In the genomic region with DNA sequence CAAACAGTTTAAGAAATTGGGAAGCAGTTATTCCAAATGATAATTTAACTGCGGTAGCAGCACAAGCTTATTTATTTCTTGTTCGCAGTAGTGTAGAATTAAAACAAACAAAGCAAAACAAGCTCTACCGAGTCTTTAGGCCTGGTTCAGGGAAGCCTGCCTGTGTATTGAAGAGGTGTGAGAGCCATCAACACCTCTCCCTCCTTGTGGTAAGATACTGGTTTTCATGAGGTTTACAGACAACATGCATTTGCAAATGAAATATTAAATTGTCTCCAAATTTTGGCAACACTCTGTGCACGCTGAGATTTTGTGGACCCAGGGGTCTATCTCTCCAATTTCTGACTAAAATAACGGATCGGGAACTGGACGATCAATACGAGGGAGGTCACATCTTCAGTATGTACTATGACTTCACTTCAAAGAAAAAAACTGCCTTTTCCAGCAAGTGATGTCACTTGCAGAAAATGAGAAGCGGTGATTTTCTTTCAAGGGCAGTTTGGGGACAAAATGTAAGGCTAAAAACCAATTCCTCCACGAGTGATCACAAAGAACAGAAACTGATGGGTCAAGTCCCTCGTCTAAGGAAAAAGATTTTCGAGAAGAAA, we compare ENCODE assay signal across 8 cellular contexts. TPM values are rescaled to one million over a fixed set of nuclear protein-coding genes. Genes with fewer than 3 reads are reported as not detected.
DNase-seq lines count a peak whose midpoint lies in the region; ATAC-seq, FAIRE-seq and TF ChIP-seq lines count a peak whose summit lies in the region.

No MANE protein-coding gene starts in this region.

- peak overlapping the region; percentile 98 for H3K4me3 Mint-ChIP-seq in memory B cell

- H3K4me1 ChIP-seq in HUES48 (ENCODE audit: control insufficient read depth, insufficient read depth, low read length) (peaks cover 30% of the 10 kb centered on the region), K562 (replicated peaks in 1 of 2; ENCODE audit: control insufficient read depth in 2 of 2, insufficient read depth in 2 of 2, low read length in 2 of 2) (peaks cover 11 to 15% of the 10 kb centered on the region in 2 experiments)

- H3K4me3 ChIP-seq in AG09309 (ENCODE audit: control insufficient read depth, low read depth, low read length) (peak overlapping the region; percentile 98), HUES48 (ENCODE audit: low read depth, low read length) (peak overlapping the region; percentile 95), K562 (peak overlapping the region; percentile 86)

- DNase-seq in AG09309 (ENCODE audit: low read depth) (no peak), K562 (ENCODE audit: extremely low read depth in 1 of 4, low spot score in 3 of 4) (peak in 1 of 4 experiments; percentile 18), memory B cell (ENCODE audit: low spot score in 2 of 2) (no peak), NCI-H1048 (lab: John Stamatoyannopoulos, UW) (no peak), COR-L47 (lab: John Stamatoyannopoulos, UW) (no peak), NCI-H510A treated with DMSO at 0.1 percent for 48 hours (lab: John Stamatoyannopoulos, UW) (no peak)

- ATAC-seq in K562 (no peak), memory B cell (ENCODE audit: low read depth) (no peak), GM19463 (IDR thresholded peaks at IDR 0.05; ENCODE audit: unreplicated experiment) (no peak)

- TF ChIP-seq EP300 in K562 (IDR thresholded peaks at IDR 0.05; ENCODE audit: low read length): no peak

- no peak for TF ChIP-seq POLR2A in K562 (conservative IDR thresholded peaks at IDR 0.05)

- H3K27ac ChIP-seq in HUES48 (ENCODE audit: low read depth, low read length) (peak overlapping the region; percentile 95), K562 (ENCODE audit: extremely low read depth, low read depth, low read length) (peak overlapping the region; percentile 94)

- H3K9ac ChIP-seq in HUES48 (ENCODE audit: low read depth, low read length): peak overlapping the region; percentile 91
- H3K9ac ChIP-seq in K562 (ENCODE audit: insufficient read depth in 1 of 2, low read depth in 2 of 2, low read length in 2 of 2): peak overlapping the region; percentile 86 to 98

- in situ Hi-C loops in K562 (cut with MboI): no loop called here

- H3K9me3 Mint-ChIP-seq in memory B cell: no peaks in the 10 kb centered on the region

- BruUV-seq in K562 (replicated peaks; lab: Mats Ljungman, UMichigan): TSS peak; percentile 55

- CTCF ChIA-PET in K562 (lab: Yijun Ruan, JAX; ENCODE audit: low intra/inter-chr PET ratio): no interaction called here

- no peaks in the 10 kb centered on the region for H3K27me3 ChIP-seq in HUES48 (ENCODE audit: control insufficient read depth, insufficient read depth, low read length)
- H3K27me3 ChIP-seq in K562 (ENCODE audit: control insufficient read depth in 2 of 2, insufficient read depth in 2 of 2, low read length in 2 of 2): no peaks in the 10 kb centered on the region

- POLR2A ChIA-PET in K562 (lab: Yijun Ruan, JAX): interaction anchor here (0.5 to 1.8 kb wide), 9 partner anchors 12 to 619 kb away, joined by 3 to 9 read pairs (median 4); a partner anchor contains a TSS

- H3K27ac Mint-ChIP-seq in memory B cell: peak overlapping the region; percentile 97

- no peaks in the 10 kb centered on the region for H4K20me1 ChIP-seq in K562 (replicated peaks; ENCODE audit: control insufficient read depth, insufficient read depth, low read length)

- peaks cover 9% of the 10 kb centered on the region for H3K36me3 Mint-ChIP-seq in memory B cell

- peaks cover 40% of the 10 kb centered on the region for H3K4me1 Mint-ChIP-seq in memory B cell

- WGBS in K562 (ENCODE audit: insufficient coverage, low coverage, missing lambda C conversion rate): under 1% methylated on average over 12 of the region's 12 CpGs

- no peak for TF ChIP-seq RAD21 in K562 (CRISPR knock-in tag; conservative IDR thresholded peaks at IDR 0.05 in 1 of 2, IDR thresholded peaks at IDR 0.05 in 1 of 2)

- no peaks in the 10 kb centered on the region for H3K9me1 ChIP-seq in K562 (ENCODE audit: control insufficient read depth, insufficient read depth, low read length)

- TF ChIP-seq CTCF in AG09309 (IDR thresholded peaks at IDR 0.05; ENCODE audit: control insufficient read depth, insufficient read depth, low read depth, low read length, missing control alignments) (no peak), K562 (IDR thresholded peaks at IDR 0.05 in 2 of 3, conservative IDR thresholded peaks at IDR 0.05 in 1 of 3; ENCODE audit: insufficient read depth in 2 of 3, low read depth in 1 of 3, low read length in 3 of 3) (no peak)

- H3K4me2 ChIP-seq in K562 (ENCODE audit: insufficient read depth, low read length): peak overlapping the region; percentile 94

- intact Hi-C loops in K562 (cut with micrococcal nuclease): no loop called here

- no peaks in the 10 kb centered on the region; the same call in 1 of the 2 replicates for H3K36me3 ChIP-seq in HUES48 (ENCODE audit: control insufficient read depth, insufficient read depth, low read length)
- peaks cover 19% of the 10 kb centered on the region; the same call in 2 of the 3 replicates for H3K36me3 ChIP-seq in K562 (ENCODE audit: control insufficient read depth, insufficient read depth, low read length)

- no peaks in the 10 kb centered on the region for H3K27me3 Mint-ChIP-seq in memory B cell

- H3K9me3 ChIP-seq in HUES48 (ENCODE audit: control insufficient read depth, insufficient read depth, low read length) (no peaks in the 10 kb centered on the region), K562 (replicated peaks; ENCODE audit: control insufficient read depth, insufficient read depth, low read depth, low read length) (no peaks in the 10 kb centered on the region)

- no peak for FAIRE-seq in K562 (lab: Jason Lieb, UNC)

- peaks cover 57% of the 10 kb centered on the region for H3K79me2 ChIP-seq in K562 (ENCODE audit: control insufficient read depth, insufficient read depth, low read length)

- H2AFZ ChIP-seq in K562 (ENCODE audit: low read depth, low read length): peak overlapping the region; percentile 94

TF ChIP-seq in K562, 482 proteins besides CTCF, POLR2A, EP300 and RAD21 (continues in another document):
- TF ChIP-seq ZNF436 (CRISPR knock-in tag; IDR thresholded peaks at IDR 0.05): no peak
- no peak for TF ChIP-seq ZNF263 (CRISPR knock-in tag; IDR thresholded peaks at IDR 0.05; ENCODE audit: borderline replicate concordance)
- TF ChIP-seq, protein P1, sequence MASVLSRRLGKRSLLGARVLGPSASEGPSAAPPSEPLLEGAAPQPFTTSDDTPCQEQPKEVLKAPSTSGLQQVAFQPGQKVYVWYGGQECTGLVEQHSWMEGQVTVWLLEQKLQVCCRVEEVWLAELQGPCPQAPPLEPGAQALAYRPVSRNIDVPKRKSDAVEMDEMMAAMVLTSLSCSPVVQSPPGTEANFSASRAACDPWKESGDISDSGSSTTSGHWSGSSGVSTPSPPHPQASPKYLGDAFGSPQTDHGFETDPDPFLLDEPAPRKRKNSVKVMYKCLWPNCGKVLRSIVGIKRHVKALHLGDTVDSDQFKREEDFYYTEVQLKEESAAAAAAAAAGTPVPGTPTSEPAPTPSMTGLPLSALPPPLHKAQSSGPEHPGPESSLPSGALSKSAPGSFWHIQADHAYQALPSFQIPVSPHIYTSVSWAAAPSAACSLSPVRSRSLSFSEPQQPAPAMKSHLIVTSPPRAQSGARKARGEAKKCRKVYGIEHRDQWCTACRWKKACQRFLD (CRISPR knock-in tag; IDR thresholded peaks at IDR 0.05): peak; percentile 8; the same call in 1 of the 2 replicates

RNA-seq across cellular contexts. Expression of a gene that starts 0.7 kb away (rescaled TPM):
- 37.1 and 152 TPM in 2 replicates for total RNA-seq in K562 (2011; cell fraction: chromatin; rRNA removed; ENCODE audit: low replicate concordance)
- 15.7 and 24.5 TPM in 2 replicates for total RNA-seq in K562 (2011; cell fraction: nucleolus; rRNA removed)
- total RNA-seq in K562 (2011; cell fraction: nucleoplasm; rRNA removed): 41.6 and 44.8 TPM in 2 replicates
- 20.7 and 23.2 TPM in 2 replicates for total RNA-seq in K562 (2014; rRNA removed)
- total RNA-seq in K562 (2014; rRNA removed; fragmentation: Illumina TruSeq; extraction: Trizol): 37.4 and 41.5 TPM in 2 replicates
- total RNA-seq in K562 (2015; rRNA removed; fragmentation: Illumina TruSeq; extraction: Trizol): 37.0 and 37.8 TPM in 2 replicates
- 27.2 and 28.9 TPM in 2 replicates for total RNA-seq in K562 (2021)
- polyA plus RNA-seq in K562 (2011; rRNA removed): 22.9 and 33.6 TPM in 2 replicates
- polyA plus RNA-seq in K562 (2011; cell fraction: cytosol; rRNA removed): 4.5 and 8.3 TPM in 2 replicates
- polyA plus RNA-seq in K562 (2011; cell fraction: nucleus; rRNA removed): 30.9 and 39.1 TPM in 2 replicates
- 14.8 and 17.1 TPM in 2 replicates for polyA plus RNA-seq in K562 (2012)
- 16.8 and 21.9 TPM in 2 replicates for polyA plus RNA-seq in K562 (2014; fragmentation: Illumina TruSeq; extraction: Trizol)
- 10 to 100 TPM; 19.8 to 20.3 TPM for polyA plus RNA-seq in K562 (2014; fragmentation: Nextera tagmentation; extraction: Ambion mirVana)
- 18.0 and 21.4 TPM in 2 replicates for polyA plus RNA-seq in K562 (2014; rRNA removed)
- 66.9 and 67.3 TPM in 2 replicates for polyA minus RNA-seq in K562 (2011; rRNA and poly(A)+ RNA removed)
- polyA minus RNA-seq in K562 (2011; cell fraction: cytosol; rRNA and poly(A)+ RNA removed): 18.6 and 25.4 TPM in 2 replicates
- polyA minus RNA-seq in K562 (2011; cell fraction: nucleus; rRNA and poly(A)+ RNA removed): 40.7 and 69.0 TPM in 2 replicates

RNA-seq across cellular contexts. Expression of a gene that starts 18.4 kb away (rescaled TPM):
- total RNA-seq in K562 (2011; cell fraction: chromatin; rRNA removed; ENCODE audit: low replicate concordance): 6.6 and 24.4 TPM in 2 replicates
- total RNA-seq in K562 (2011; cell fraction: nucleolus; rRNA removed): 1.8 and 2.2 TPM in 2 replicates
- 10.0 and 11.6 TPM in 2 replicates for total RNA-seq in K562 (2011; cell fraction: nucleoplasm; rRNA removed)
- total RNA-seq in K562 (2014; rRNA removed) (7.8 and 9.5 TPM in 2 replicates), K562 (2014; rRNA removed; fragmentation: Illumina TruSeq; extraction: Trizol) (16.2 and 17.8 TPM in 2 replicates), K562 (2015; rRNA removed; fragmentation: Illumina TruSeq; extraction: Trizol) (11.9 and 13.7 TPM in 2 replicates), K562 (2021) (9.0 and 11.5 TPM in 2 replicates)
- polyA plus RNA-seq in K562 (2011; rRNA removed) (10.8 and 20.1 TPM in 2 replicates), K562 (2014; fragmentation: Illumina TruSeq; extraction: Trizol) (9.9 and 13.0 TPM in 2 replicates), K562 (2014; fragmentation: Nextera tagmentation; extraction: Ambion mirVana) (10 to 100 TPM; 10.6 to 21.3 TPM), K562 (2014; rRNA removed) (6.1 and 11.0 TPM in 2 replicates)
- 3.5 and 6.8 TPM in 2 replicates for polyA plus RNA-seq in K562 (2011; cell fraction: cytosol; rRNA removed)
- 4.2 and 4.5 TPM in 2 replicates for polyA plus RNA-seq in K562 (2011; cell fraction: nucleus; rRNA removed)
- 6.4 and 7.2 TPM in 2 replicates for polyA plus RNA-seq in K562 (2012)
- polyA minus RNA-seq in K562 (2011; rRNA and poly(A)+ RNA removed): 23.9 and 26.7 TPM in 2 replicates
- 6.5 and 10.6 TPM in 2 replicates for polyA minus RNA-seq in K562 (2011; cell fraction: cytosol; rRNA and poly(A)+ RNA removed)
- polyA minus RNA-seq in K562 (2011; cell fraction: nucleus; rRNA and poly(A)+ RNA removed): 5.5 and 10.4 TPM in 2 replicates
